ENCODE assay signal across 11 cellular contexts in genomic region chr2:217942731-217943335, GRCh38. TPM values are rescaled to one million over a fixed set of nuclear protein-coding genes. Genes with fewer than 3 reads are reported as not detected.
DNase-seq lines count a peak whose midpoint lies in the region; ATAC-seq, FAIRE-seq and TF ChIP-seq lines count a peak whose summit lies in the region.
"Had no signal": no experiment of that assay in that cellular context is flagged by ENCODE, and none has a peak within 500 bp of the region (broad histone marks: within the 10 kb centered on the region; RNA-seq: fewer than 3 reads in every experiment).

No MANE protein-coding gene starts in this region.

- peaks cover 2% of the 10 kb centered on the region for H3K9me3 Mint-ChIP-seq in astrocyte (ENCODE audit: unreplicated experiment)
- H3K9me3 Mint-ChIP-seq: activated naive CD4-positive, alpha-beta T cell treated with anti-CD3 and anti-CD28 coated beads, Interleukin-2, amount 10 ng/mL, durations not matched to agents 7 days and 5 days had no signal

- H3K27me3 ChIP-seq in BE2C (no peaks in the 10 kb centered on the region), astrocyte (ENCODE audit: insufficient read depth, low read length) (no peaks in the 10 kb centered on the region)

- DNase-seq in BE2C = no peak
- no peak for DNase-seq in astrocyte (ENCODE audit: low read depth)
- peak; percentile 78 for DNase-seq in kidney
- peak; percentile 77 for DNase-seq in renal cortical epithelial cell (ENCODE audit: low read depth)
- no peak for DNase-seq in NCI-H2029 treated with DMSO at 0.1 percent for 48 hours (lab: John Stamatoyannopoulos, UW)
- DNase-seq in activated T-cell treated with anti-CD3 and anti-CD28 coated beads, Interleukin-2, amount 50 U/mL, for 1 hour = no peak
- DNase-seq: activated naive CD4-positive, alpha-beta T cell treated with anti-CD3 and anti-CD28 coated beads, Interleukin-2, amount 10 ng/mL, durations not matched to agents 7 days and 5 days; NCI-H345 had no signal

- FAIRE-seq in astrocyte (lab: Jason Lieb, UNC) (no peak), kidney (lab: Jason Lieb, UNC) (no peak)
- FAIRE-seq: D721Med had no signal

- H2AFZ ChIP-seq in astrocyte (ENCODE audit: low read depth, low read length) = no peak overlapping the region

- H3K4me3 ChIP-seq in BE2C (ENCODE audit: low read depth, low read length) (peak overlapping the region; percentile 57), astrocyte (ENCODE audit: insufficient read depth, low read depth, low read length) (peak overlapping the region; percentile 87), kidney (ENCODE audit: low read length in 2 of 2) (peak overlapping the region; percentile 93 to 98)

- no peak for TF ChIP-seq CTCF in BE2C (IDR thresholded peaks at IDR 0.05; ENCODE audit: low read depth, low read length)
- TF ChIP-seq CTCF in astrocyte (IDR thresholded peaks at IDR 0.05; ENCODE audit: insufficient read depth, low read depth, low read length) = no peak
- no peak for TF ChIP-seq CTCF in kidney (IDR thresholded peaks at IDR 0.05; ENCODE audit: borderline replicate concordance, extremely low read depth, insufficient read depth)

- H3K27ac ChIP-seq in astrocyte (ENCODE audit: low read depth, low read length) (peak overlapping the region; percentile 43), kidney (ENCODE audit: low read depth in 2 of 2, low read length in 2 of 2) (peak overlapping the region; percentile 93 to 96)

- H3K4me2 ChIP-seq in astrocyte (ENCODE audit: low read length) = peak overlapping the region; percentile 99

- H3K9ac ChIP-seq in astrocyte (ENCODE audit: low read length) = peak overlapping the region; percentile 87
- peak overlapping the region; percentile 90 for H3K9ac ChIP-seq in kidney (ENCODE audit: low read length in 2 of 2)

- H3K9me3 ChIP-seq in BE2C (no peaks in the 10 kb centered on the region), astrocyte (ENCODE audit: insufficient read depth, low read depth, low read length) (no peaks in the 10 kb centered on the region), kidney (ENCODE audit: control insufficient read depth in 1 of 2, low read length in 2 of 2) (no peaks in the 10 kb centered on the region)

- intact Hi-C loops in kidney (cut with DNase I) = loop anchor here (10.0 kb wide), 1 partner anchor 48 kb away; no protein-coding TSS in a partner anchor

- H3K4me1 ChIP-seq in BE2C = peaks cover 14% of the 10 kb centered on the region
- peaks cover 56% of the 10 kb centered on the region for H3K4me1 ChIP-seq in astrocyte (ENCODE audit: insufficient read depth, low read length)
- peaks cover 15 to 55% of the 10 kb centered on the region in 2 donors for H3K4me1 ChIP-seq in kidney (ENCODE audit: control insufficient read depth in 1 of 2, insufficient read depth in 1 of 2, low read depth in 1 of 2, low read length in 2 of 2)

- H3K36me3 ChIP-seq in BE2C (no peaks in the 10 kb centered on the region), astrocyte (ENCODE audit: insufficient read depth, low read length) (no peaks in the 10 kb centered on the region), kidney (ENCODE audit: control insufficient read depth in 1 of 2, insufficient read depth in 2 of 2, low read length in 2 of 2) (peaks cover 0 to 4% of the 10 kb centered on the region in 2 donors)

- peaks cover 23% of the 10 kb centered on the region for H3K36me3 Mint-ChIP-seq in astrocyte (ENCODE audit: low read depth, unreplicated experiment)
- H3K36me3 Mint-ChIP-seq: activated naive CD4-positive, alpha-beta T cell treated with anti-CD3 and anti-CD28 coated beads, Interleukin-2, amount 10 ng/mL, durations not matched to agents 7 days and 5 days had no signal

- peak overlapping the region; percentile 96 for H3K4me3 Mint-ChIP-seq in astrocyte (ENCODE audit: unreplicated experiment)

- H3K79me2 ChIP-seq in astrocyte (ENCODE audit: insufficient read depth, low read length) = peaks cover 78% of the 10 kb centered on the region

- peaks cover 3% of the 10 kb centered on the region for H3K27me3 Mint-ChIP-seq in astrocyte (ENCODE audit: low read depth, unreplicated experiment)

- peaks cover 34% of the 10 kb centered on the region for H3K4me1 Mint-ChIP-seq in astrocyte (ENCODE audit: low read depth, unreplicated experiment)

- H3K27ac Mint-ChIP-seq in astrocyte (ENCODE audit: unreplicated experiment) = peak overlapping the region; percentile 26
- H3K27ac Mint-ChIP-seq: activated naive CD4-positive, alpha-beta T cell treated with anti-CD3 and anti-CD28 coated beads, Interleukin-2, amount 10 ng/mL, durations not matched to agents 7 days and 5 days had no signal

- peaks cover 75% of the 10 kb centered on the region for H4K20me1 ChIP-seq in astrocyte (ENCODE audit: insufficient read depth, low read length)

- ATAC-seq in GM19023 (IDR thresholded peaks at IDR 0.05; ENCODE audit: unreplicated experiment) (no peak), GM21367 (IDR thresholded peaks at IDR 0.05; ENCODE audit: unreplicated experiment) (no peak)

RNA-seq across cellular contexts. Expression of gene TNS1, which starts 60.0 kb away (rescaled TPM):
- polyA plus RNA-seq in BE2C (2012; ENCODE audit: insufficient read depth, insufficient read length, low read depth) = 65.0 TPM
- total RNA-seq in astrocyte (219 and 264 TPM in 2 replicates), kidney (471 TPM), renal cortical epithelial cell (36.1 and 206 TPM in 2 replicates)
- 44.8 TPM for polyA plus RNA-seq in kidney (ENCODE audit: insufficient read depth, low read depth, low replicate concordance)

Comparison
In these comparisons a context has a peak if more than half of its experiments do, and no peak if none do; other contexts are left out.
1. DNase-seq: peak in kidney (single experiment) and renal cortical epithelial cell (single experiment); none in BE2C (single experiment), astrocyte (single experiment), NCI-H2029 treated with DMSO at 0.1 percent for 48 hours (single experiment) and activated T-cell treated with anti-CD3 and anti-CD28 coated beads, Interleukin-2, amount 50 U/mL, for 1 hour (single experiment).
2. Peak in every context shown above with its lines, with median percentiles within 50 percentile points of each other: H3K4me3 ChIP-seq.